In the genomic region with DNA sequence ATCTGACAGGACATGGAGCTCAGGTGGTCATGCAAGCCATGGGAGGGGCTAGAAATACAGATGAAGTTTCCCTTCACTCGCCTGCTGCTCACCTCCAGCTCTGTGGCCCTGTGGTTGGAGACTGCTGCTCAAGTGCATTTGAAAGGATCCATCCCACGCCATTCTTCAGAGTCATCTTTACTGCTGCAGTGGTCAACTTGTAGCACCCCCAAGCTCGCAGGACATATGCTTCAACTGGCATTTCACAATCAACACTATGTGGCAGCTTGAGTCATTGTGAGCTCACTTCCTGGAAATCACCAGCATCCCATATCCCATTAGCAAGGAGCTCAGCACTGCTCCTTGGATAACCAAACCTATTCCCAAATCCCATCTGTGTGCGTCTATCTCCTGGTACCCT, we compare ENCODE assay signal across 8 cellular contexts.
DNase-seq lines count a peak whose midpoint lies in the region; ATAC-seq and TF ChIP-seq lines count a peak whose summit lies in the region.
"Not testable (repeated sequence)": the region's sequence is repeated elsewhere in the genome, so short reads cannot be mapped to it uniquely, and the experiment has no call there.

No MANE protein-coding gene starts in this region.

- not testable (repeated sequence) for H2AFZ ChIP-seq in PC-3 (ENCODE audit: low read length)

- POLR2A ChIA-PET in PC-3 (lab: Charles Lee; ENCODE audit: unreplicated experiment): not testable (repeated sequence)

- not testable (repeated sequence) for H3K79me2 ChIP-seq in PC-3 (ENCODE audit: low read length)

- CTCF ChIA-PET in PC-3 (lab: Charles Lee): not testable (repeated sequence)

- H3K27me3 ChIP-seq in PC-3 (ENCODE audit: low read length): not testable (repeated sequence)

- H3K4me1 ChIP-seq in PC-3 (ENCODE audit: insufficient read depth, low read length): not testable (repeated sequence)

- not testable (repeated sequence) for H3K36me3 ChIP-seq in PC-3 (ENCODE audit: low read depth, low read length)

- not testable (repeated sequence) for H4K20me1 ChIP-seq in PC-3 (ENCODE audit: low read length)

- not testable (repeated sequence) for TF ChIP-seq CTCF in PC-3 (conservative IDR thresholded peaks at IDR 0.05; ENCODE audit: low read depth, low read length); astrocyte of the cerebellum (IDR thresholded peaks at IDR 0.05; ENCODE audit: low read depth, low read length, missing control alignments); epithelial cell of esophagus (IDR thresholded peaks at IDR 0.05; ENCODE audit: insufficient read depth, low read depth, low read length, missing control alignments); fibroblast of villous mesenchyme (IDR thresholded peaks at IDR 0.05; ENCODE audit: insufficient read depth, low read depth, low read length)

- not testable (repeated sequence) for H3K27ac ChIP-seq in PC-3 (ENCODE audit: low read length)

- in situ Hi-C loops in astrocyte of the cerebellum (cut with HindIII; ENCODE audit: low sequenced_read_pairs): not testable (repeated sequence)

- not testable (repeated sequence) for ATAC-seq in PC-3

- not testable (repeated sequence) for BruUV-seq in PC-3 (replicated peaks; lab: Mats Ljungman, UMichigan)

- H3F3A ChIP-seq in PC-3 (ENCODE audit: low read length, unreplicated experiment): not testable (repeated sequence)

- H3K9ac ChIP-seq in PC-3 (ENCODE audit: low read length): not testable (repeated sequence)

- not testable (repeated sequence) for H3K9me3 ChIP-seq in PC-3 (ENCODE audit: low read length)

- DNase-seq in A172 (ENCODE audit: low spot score) (peak; percentile 28), EL (peak; percentile 63), HS-5 (ENCODE audit: low read depth) (peak; percentile 52), PC-3 (peak; percentile 22), astrocyte of the cerebellum (ENCODE audit: low read depth) (peak; percentile 0), epithelial cell of esophagus (ENCODE audit: low read depth) (peak; percentile 56), fibroblast of villous mesenchyme (ENCODE audit: low read depth) (peak; percentile 52), skeletal muscle cell (ENCODE audit: low read depth) (peak; percentile 57)

- H3K4me3 ChIP-seq in PC-3 (ENCODE audit: low read length); astrocyte of the cerebellum (ENCODE audit: low read depth, low read length); epithelial cell of esophagus (ENCODE audit: low read length); fibroblast of villous mesenchyme (ENCODE audit: low read depth, low read length); skeletal muscle cell (ENCODE audit: low read depth, low read length): not testable (repeated sequence)

- intact Hi-C loops in PC-3 (cut with micrococcal nuclease): not testable (repeated sequence)

- H3K4me2 ChIP-seq in PC-3 (ENCODE audit: low read length): not testable (repeated sequence)

- H3K9me2 ChIP-seq in PC-3 (replicated peaks; ENCODE audit: low read length): not testable (repeated sequence)

Comparison
In these comparisons a context has a peak if more than half of its experiments do, and no peak if none do; other contexts are left out.
1. DNase-seq: peak in every context shown above with its lines; median percentile 63 in EL; 57 in skeletal muscle cell; 56 in epithelial cell of esophagus; 52 in HS-5; 52 in fibroblast of villous mesenchyme; 28 in A172; 22 in PC-3; 0 in astrocyte of the cerebellum.